ENCODE assay signal across 28 cellular contexts in genomic region chr14:66657780-66658179, GRCh38.
"Had no signal": no experiment of that assay in that cellular context is flagged by ENCODE, and none has a peak within 500 bp of the region (broad histone marks: within the 10 kb centered on the region; RNA-seq: fewer than 3 reads in every experiment).

No MANE protein-coding gene starts in this region.

- H3K4me3 Mint-ChIP-seq: stimulated activated effector memory CD8-positive, alpha-beta T cell treated with anti-CD3 and anti-CD28 coated beads, Interleukin-12 subunit alpha, Interleukin-12 subunit beta, amount 100 ng/mL, for 72 hours; stimulated activated memory B cell treated with anti-CD40 and anti-IgM and Interleukin-4, amounts not matched to agents 10 μg/mL and 1 μg/mL and 100 μg/mL, for 72 hours; stimulated activated naive B cell treated with anti-CD40 and anti-IgM and Interleukin-4, amounts not matched to agents 10 μg/mL and 1 μg/mL and 100 μg/mL, for 72 hours; stimulated activated naive CD8-positive, alpha-beta T cell treated with anti-CD3 and anti-CD28 coated beads, Interleukin-15, amount 100 ng/mL, for 72 hours; stimulated activated naive CD8-positive, alpha-beta T cell treated with anti-CD3 and anti-CD28 coated beads, Interleukin-15, Interleukin-2, amounts not matched to agents 100 ng/mL and 50 ng/mL, for 24 hours; type B pancreatic cell had no signal

- ATAC-seq: stimulated activated effector memory CD8-positive, alpha-beta T cell treated with anti-CD3 and anti-CD28 coated beads, Interleukin-12 subunit alpha, Interleukin-12 subunit beta, amount 100 ng/mL, for 72 hours; stimulated activated memory B cell treated with anti-CD40 and anti-IgM and Interleukin-4, amounts not matched to agents 10 μg/mL and 1 μg/mL and 100 μg/mL, for 72 hours; stimulated activated naive B cell treated with anti-CD40 and anti-IgM and Interleukin-4, amounts not matched to agents 10 μg/mL and 1 μg/mL and 100 μg/mL, for 72 hours; stimulated activated naive CD8-positive, alpha-beta T cell treated with anti-CD3 and anti-CD28 coated beads, Interleukin-15, amount 100 ng/mL, for 72 hours; stimulated activated naive CD8-positive, alpha-beta T cell treated with anti-CD3 and anti-CD28 coated beads, Interleukin-15, Interleukin-2, amounts not matched to agents 100 U/mL and 50 U/mL, for 24 hours; upper lobe of right lung had no signal

- H3K27ac ChIP-seq: stomach, suprapubic skin, testis, thoracic aorta, thyroid gland, tibial artery, tibial nerve, transverse colon, upper lobe of left lung, upper lobe of right lung, uterus, vagina had no signal

- H3K36me3 ChIP-seq: stomach, suprapubic skin, thoracic aorta, thyroid gland, tibial artery, tibial nerve, transverse colon, upper lobe of left lung, upper lobe of right lung, uterus, vagina had no signal

- H3K27ac Mint-ChIP-seq: stimulated activated effector memory CD8-positive, alpha-beta T cell treated with anti-CD3 and anti-CD28 coated beads, Interleukin-12 subunit alpha, Interleukin-12 subunit beta, amount 100 ng/mL, for 72 hours; stimulated activated memory B cell treated with anti-CD40 and anti-IgM and Interleukin-4, amounts not matched to agents 10 μg/mL and 1 μg/mL and 100 μg/mL, for 72 hours; stimulated activated naive B cell treated with anti-CD40 and anti-IgM and Interleukin-4, amounts not matched to agents 10 μg/mL and 1 μg/mL and 100 μg/mL, for 72 hours; stimulated activated naive CD8-positive, alpha-beta T cell treated with anti-CD3 and anti-CD28 coated beads, Interleukin-15, amount 100 ng/mL, for 72 hours; stimulated activated naive CD8-positive, alpha-beta T cell treated with anti-CD3 and anti-CD28 coated beads, Interleukin-15, Interleukin-2, amounts not matched to agents 100 ng/mL and 50 ng/mL, for 24 hours; type B pancreatic cell had no signal

- H3K36me3 Mint-ChIP-seq: stimulated activated effector memory CD8-positive, alpha-beta T cell treated with anti-CD3 and anti-CD28 coated beads, Interleukin-12 subunit alpha, Interleukin-12 subunit beta, amount 100 ng/mL, for 72 hours had no signal

- H3K4me3 ChIP-seq: stomach, suprapubic skin, testis, thoracic aorta, thyroid gland, tibial artery, tibial nerve, transverse colon, upper lobe of left lung, upper lobe of right lung, uterus, vagina had no signal

- DNase-seq: stimulated activated CD4-positive, alpha-beta T cell treated with anti-CD3 and anti-CD28 coated beads, Interleukin-2, amount 100 ng/mL, for 48 hours; stimulated activated CD4-positive, alpha-beta T cell treated with anti-CD3 and anti-CD28 coated beads, Interleukin-4, amount 100 ng/mL, for 1 hour; stimulated activated CD4-positive, alpha-beta T cell treated with anti-CD3 and anti-CD28 coated beads, Interleukin-4, amount 100 ng/mL, for 24 hours; stimulated activated CD4-positive, alpha-beta T cell treated with anti-CD3 and anti-CD28 coated beads, Interleukin-4, amount 100 ng/mL, for 4 hours; stimulated activated CD8-positive, alpha-beta memory T cell treated with anti-CD3 and anti-CD28 coated beads, Interleukin-4, amount 100 ng/mL, for 48 hours; stimulated activated naive B cell treated with anti-CD40 and anti-IgM and Interleukin-4, amounts not matched to agents 10 μg/mL and 1 μg/mL and 100 μg/mL, for 72 hours; stimulated activated naive CD4-positive, alpha-beta T cell; stimulated activated naive CD4-positive, alpha-beta T cell treated with Interleukin-2 at 50 U/mL for 16 hours; stimulated activated naive CD8-positive, alpha-beta T cell treated with anti-CD3 and anti-CD28 coated beads, Interleukin-15, amount 100 ng/mL, for 72 hours; stimulated activated naive CD8-positive, alpha-beta T cell treated with anti-CD3 and anti-CD28 coated beads, Interleukin-15, Interleukin-2, amounts not matched to agents 100 U/mL and 50 U/mL, for 24 hours; stomach; substantia nigra; testis; thyroid gland; tibial artery; transverse colon; trophoblast cell; upper lobe of left lung; upper lobe of right lung; uterus had no signal

- H3K4me1 Mint-ChIP-seq: stimulated activated effector memory CD8-positive, alpha-beta T cell treated with anti-CD3 and anti-CD28 coated beads, Interleukin-12 subunit alpha, Interleukin-12 subunit beta, amount 100 ng/mL, for 72 hours; stimulated activated naive B cell treated with anti-CD40 and anti-IgM and Interleukin-4, amounts not matched to agents 10 μg/mL and 1 μg/mL and 100 μg/mL, for 72 hours; stimulated activated naive CD8-positive, alpha-beta T cell treated with anti-CD3 and anti-CD28 coated beads, Interleukin-15, amount 100 ng/mL, for 72 hours had no signal

- H3K9me3 ChIP-seq: testis, thyroid gland, uterus had no signal

- H3K27me3 ChIP-seq: stomach, suprapubic skin, testis, thyroid gland, tibial artery, tibial nerve, transverse colon, upper lobe of left lung, upper lobe of right lung, uterus, vagina had no signal

- H3K4me1 ChIP-seq: suprapubic skin, thyroid gland, tibial artery, transverse colon, upper lobe of left lung, upper lobe of right lung, uterus, vagina had no signal

- H3K27me3 Mint-ChIP-seq: stimulated activated memory B cell treated with anti-CD40 and anti-IgM and Interleukin-4, amounts not matched to agents 10 μg/mL and 1 μg/mL and 100 μg/mL, for 72 hours; stimulated activated naive B cell treated with anti-CD40 and anti-IgM and Interleukin-4, amounts not matched to agents 10 μg/mL and 1 μg/mL and 100 μg/mL, for 72 hours; stimulated activated naive CD8-positive, alpha-beta T cell treated with anti-CD3 and anti-CD28 coated beads, Interleukin-15, amount 100 ng/mL, for 72 hours; stimulated activated naive CD8-positive, alpha-beta T cell treated with anti-CD3 and anti-CD28 coated beads, Interleukin-15, Interleukin-2, amounts not matched to agents 100 ng/mL and 50 ng/mL, for 24 hours; type B pancreatic cell had no signal
